Comparison of ENCODE assay signal across 16 cellular contexts in the genomic region with DNA sequence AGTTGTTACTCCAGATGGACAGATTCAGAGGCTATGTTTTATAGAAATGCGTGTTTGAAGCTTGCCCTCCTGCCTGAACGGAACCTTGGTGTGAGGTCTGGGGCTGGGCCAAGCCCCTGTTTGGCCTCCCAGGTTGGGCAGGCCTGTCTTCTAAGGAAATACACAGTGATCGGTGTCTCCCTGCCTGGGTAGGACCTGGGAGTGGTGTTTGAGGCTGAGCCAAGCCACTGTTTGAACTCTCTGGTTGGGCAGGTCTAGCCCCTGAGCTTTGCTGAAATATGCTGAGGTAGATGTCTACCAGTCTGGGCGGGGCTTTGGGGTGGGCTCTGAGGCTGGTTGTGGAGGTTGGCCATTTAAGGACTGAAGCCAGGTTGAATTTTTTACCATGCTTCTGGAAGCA.
A peak's percentile ranks its signal among the peaks of the same experiment; 100 is the strongest.
DNase-seq lines count a peak whose midpoint lies in the region; ATAC-seq, FAIRE-seq and TF ChIP-seq lines count a peak whose summit lies in the region.
"Had no signal": no experiment of that assay in that cellular context is flagged by ENCODE, and none has a peak within 500 bp of the region (broad histone marks: within the 10 kb centered on the region; RNA-seq: fewer than 3 reads in every experiment).

No MANE protein-coding gene starts in this region.

- DNase-seq in H1 (ENCODE audit: low read depth in 1 of 2, low spot score in 2 of 2), result no peak
- DNase-seq in mucosa of descending colon, result no peak
- no peak for DNase-seq in stimulated activated naive B cell treated with anti-CD40 and anti-IgM and Interleukin-4, amounts not matched to agents 10 μg/mL and 1 μg/mL and 100 μg/mL, for 72 hours
- no peak for DNase-seq in NCI-H2171 (lab: John Stamatoyannopoulos, UW)
- no peak for DNase-seq in CD1c-positive myeloid dendritic cell (ENCODE audit: extremely low spot score)
- no peak for DNase-seq in stimulated activated naive CD4-positive, alpha-beta T cell (lab: John Stamatoyannopoulos, UW)
- DNase-seq in NCI-H1048 (lab: John Stamatoyannopoulos, UW), result no peak
- DNase-seq: Caco-2; CD8-positive, alpha-beta memory T cell; HFFc6 had no signal

- no peak for TF ChIP-seq CTCF in HEK293 (tag by site-specific recombination; IDR thresholded peaks at IDR 0.05)
- TF ChIP-seq CTCF in H1 (IDR thresholded peaks at IDR 0.05; ENCODE audit: control extremely low read depth in 1 of 3, insufficient read depth in 1 of 3, low read depth in 1 of 3, low read length in 3 of 3), result no peak
- TF ChIP-seq CTCF in mucosa of descending colon (IDR thresholded peaks at IDR 0.05), result no peak

- no peaks in the 10 kb centered on the region for H3K9me3 ChIP-seq in HEK293 (ENCODE audit: control insufficient read depth, insufficient read depth, low read depth, low read length)
- peaks cover 6 to 8% of the 10 kb centered on the region in 2 experiments; a peak in 3 of 4 replicates for H3K9me3 ChIP-seq in H1 (ENCODE audit: insufficient read depth in 2 of 2, low read depth in 1 of 2, low read length in 1 of 2)
- H3K9me3 ChIP-seq in mucosa of descending colon, result no peaks in the 10 kb centered on the region
- H3K9me3 ChIP-seq: Caco-2, HAP-1 had no signal

- no peaks in the 10 kb centered on the region for H3K27me3 Mint-ChIP-seq in stimulated activated naive B cell treated with anti-CD40 and anti-IgM and Interleukin-4, amounts not matched to agents 10 μg/mL and 1 μg/mL and 100 μg/mL, for 72 hours
- H3K27me3 Mint-ChIP-seq: CD8-positive, alpha-beta memory T cell had no signal

- H3K27ac ChIP-seq in HEK293 (ENCODE audit: extremely low read depth, low read depth, low read length) (no peak overlapping the region), H1 (ENCODE audit: low read depth, low read length) (no peak overlapping the region)
- H3K27ac ChIP-seq: HL-60 had no signal

- no peak overlapping the region for H2BK15ac ChIP-seq in H1 (ENCODE audit: low read length)

- POLR2A ChIA-PET in HEK293 (lab: Yijun Ruan, JAX), result no interaction called here
- POLR2A ChIA-PET in H1 (lab: Charles Lee; ENCODE audit: partially characterized antibody), result no interaction called here

- H2AK5ac ChIP-seq in H1 (ENCODE audit: low read depth, low read length), result no peak overlapping the region

- H3K56ac ChIP-seq in H1 (replicated peaks; ENCODE audit: insufficient read length, low read depth, low read length), result no peak overlapping the region

- H4K5ac ChIP-seq in H1 (ENCODE audit: insufficient read length, low read depth, low read length), result no peak overlapping the region

- H3K79me2 ChIP-seq in H1 (ENCODE audit: control insufficient read depth in 1 of 2, insufficient read depth in 2 of 2, low read length in 2 of 2), result no peaks in the 10 kb centered on the region

- H2BK5ac ChIP-seq in H1 (ENCODE audit: low read depth, low read length), result peak overlapping the region; percentile 44; the same call in 1 of the 2 replicates

- no peak overlapping the region for H2BK20ac ChIP-seq in H1 (ENCODE audit: low read length)

- H3K9me3 Mint-ChIP-seq in stimulated activated naive B cell treated with anti-CD40 and anti-IgM and Interleukin-4, amounts not matched to agents 10 μg/mL and 1 μg/mL and 100 μg/mL, for 72 hours, result peaks cover 5 to 9% of the 10 kb centered on the region in 2 donors
- H3K9me3 Mint-ChIP-seq: HFFc6 had no signal

- H4K20me1 ChIP-seq in H1 (replicated peaks in 1 of 2; ENCODE audit: control insufficient read depth in 1 of 2, insufficient read depth in 2 of 2, low read length in 2 of 2), result no peaks in the 10 kb centered on the region

- H3K23me2 ChIP-seq in H1 (ENCODE audit: low read depth, low read length), result no peaks in the 10 kb centered on the region

- FAIRE-seq in H1 (lab: Jason Lieb, UNC), result no peak
- FAIRE-seq: GM12891 had no signal

- H3K4me3 Mint-ChIP-seq in stimulated activated naive B cell treated with anti-CD40 and anti-IgM and Interleukin-4, amounts not matched to agents 10 μg/mL and 1 μg/mL and 100 μg/mL, for 72 hours, result no peak overlapping the region
- H3K4me3 Mint-ChIP-seq: CD14-positive monocyte; CD8-positive, alpha-beta memory T cell; GM23338; HFFc6 had no signal

- H3K14ac ChIP-seq in H1 (ENCODE audit: insufficient read length), result no peak overlapping the region

- no peak overlapping the region for H3K4ac ChIP-seq in H1 (replicated peaks; ENCODE audit: insufficient read length, low read depth, low read length)

- H3K23ac ChIP-seq in H1 (ENCODE audit: insufficient read length), result no peak overlapping the region

- peaks cover 46 to 63% of the 10 kb centered on the region in 2 donors for H3K36me3 Mint-ChIP-seq in stimulated activated naive B cell treated with anti-CD40 and anti-IgM and Interleukin-4, amounts not matched to agents 10 μg/mL and 1 μg/mL and 100 μg/mL, for 72 hours

- no peak overlapping the region; the same call in 1 of the 2 replicates for H3K18ac ChIP-seq in H1 (ENCODE audit: extremely low read depth, low read length)

- H3K4me3 ChIP-seq in HEK293 (ENCODE audit: low read depth, low read length) (no peak overlapping the region), H1 (ENCODE audit: extremely low read depth in 1 of 4, insufficient read depth in 2 of 4, low read depth in 3 of 4, low read length in 4 of 4) (no peak overlapping the region), mucosa of descending colon (no peak overlapping the region)
- H3K4me3 ChIP-seq: GM23338, HAP-1 had no signal

- CTCF ChIA-PET in HEK293 (lab: Yijun Ruan, JAX) (interaction anchor here (0.7 to 1.2 kb wide), 2 partner anchors 58 to 251 kb away, joined by 3 to 4 read pairs; no protein-coding TSS in a partner anchor), H1 (lab: Charles Lee; ENCODE audit: partially characterized antibody) (interaction anchor here (1.0 to 1.2 kb wide), 2 partner anchors 12 to 251 kb away, joined by 3 to 5 read pairs; no protein-coding TSS in a partner anchor)

- H4K8ac ChIP-seq in H1 (ENCODE audit: extremely low read depth, insufficient read depth, low read length), result no peak overlapping the region; the same call in 1 of the 2 replicates

- peaks cover 6 to 20% of the 10 kb centered on the region in 2 donors for H3K4me1 Mint-ChIP-seq in stimulated activated naive B cell treated with anti-CD40 and anti-IgM and Interleukin-4, amounts not matched to agents 10 μg/mL and 1 μg/mL and 100 μg/mL, for 72 hours

- no peak overlapping the region for H3K4me2 ChIP-seq in H1 (ENCODE audit: insufficient read depth in 1 of 2, low read depth in 2 of 2, low read length in 2 of 2)
- H3K4me2 ChIP-seq: GM23338 had no signal

- no peak for TF ChIP-seq EP300 in H1 (IDR thresholded peaks at IDR 0.05; ENCODE audit: borderline replicate concordance in 1 of 2, low read depth in 2 of 2, low read length in 2 of 2)

- TF ChIP-seq POLR2A in H1 (IDR thresholded peaks at IDR 0.05; ENCODE audit: control extremely low read depth in 1 of 2, low read depth in 2 of 2, low read length in 2 of 2), result no peak

- H2AFZ ChIP-seq in H1 (ENCODE audit: low read length), result no peak overlapping the region
- H2AFZ ChIP-seq: GM23338 had no signal

- peak overlapping the region; percentile 20 for H3K27ac Mint-ChIP-seq in stimulated activated naive B cell treated with anti-CD40 and anti-IgM and Interleukin-4, amounts not matched to agents 10 μg/mL and 1 μg/mL and 100 μg/mL, for 72 hours
- H3K27ac Mint-ChIP-seq: GM23338, HFFc6 had no signal

- no peak overlapping the region for H4K91ac ChIP-seq in H1 (replicated peaks; ENCODE audit: insufficient read length, low read length)

- H2BK120ac ChIP-seq in H1 (replicated peaks; ENCODE audit: low read depth, low read length), result no peak overlapping the region

- H3K27me3 ChIP-seq in H1 (replicated peaks in 1 of 4; ENCODE audit: control insufficient read depth in 3 of 4, extremely low read depth in 1 of 4, insufficient read depth in 3 of 4, low read length in 3 of 4), result no peaks in the 10 kb centered on the region

- peaks cover 4% of the 10 kb centered on the region; the same call in 1 of the 2 replicates for H3K79me1 ChIP-seq in H1 (ENCODE audit: low read depth, low read length)

- H2BK12ac ChIP-seq in H1 (ENCODE audit: low read depth, low read length), result 0 out of 2 replicates have a peak overlapping the region, but pooled peaks have one; percentile 39

- peaks cover 15 to 23% of the 10 kb centered on the region in 2 experiments for H3K36me3 ChIP-seq in HEK293 (ENCODE audit: control insufficient read depth in 2 of 2, insufficient read depth in 1 of 2, low read length in 2 of 2)
- peaks cover 0 to 21% (median 9%) of the 10 kb centered on the region in 4 experiments; a peak in 3 of 8 replicates for H3K36me3 ChIP-seq in H1 (ENCODE audit: control insufficient read depth in 2 of 4, insufficient read depth in 4 of 4, low read length in 3 of 4)
- H3K36me3 ChIP-seq in mucosa of descending colon (ENCODE audit: low read depth), result no peaks in the 10 kb centered on the region

- H3K4me1 ChIP-seq in HEK293 (ENCODE audit: control insufficient read depth, insufficient read depth, low read length), result no peaks in the 10 kb centered on the region
- H3K4me1 ChIP-seq in H1 (replicated peaks in 1 of 4; ENCODE audit: control insufficient read depth in 3 of 4, insufficient read depth in 4 of 4, low read length in 3 of 4), result no peaks in the 10 kb centered on the region; a peak in 1 of 7 replicates
- H3K4me1 ChIP-seq in mucosa of descending colon (ENCODE audit: low read depth), result no peaks in the 10 kb centered on the region
- H3K4me1 ChIP-seq: Caco-2 had no signal

- peak; percentile 51 for ATAC-seq in mucosa of descending colon
- no peak for ATAC-seq in stimulated activated naive B cell treated with anti-CD40 and anti-IgM and Interleukin-4, amounts not matched to agents 10 μg/mL and 1 μg/mL and 100 μg/mL, for 72 hours (replicated peaks)
- ATAC-seq: GM23338 had no signal

- no peak overlapping the region for H3K9ac ChIP-seq in H1 (replicated peaks in 1 of 4; ENCODE audit: extremely low read depth in 1 of 4, low read depth in 3 of 4, low read length in 3 of 4)

- 90% methylated on average over 4 of the region's 4 CpGs; no CpG with 5 or more reads in 1 of the 2 experiments for WGBS in H1 (ENCODE audit: extremely low coverage in 1 of 2, insufficient coverage in 1 of 2, insufficient read length in 1 of 2, insufficient replicate concordance in 2 of 2, low coverage in 1 of 2, low lambda C conversion rate in 2 of 2, missing lambda C conversion rate in 1 of 2), 2 experiments

- TF ChIP-seq RAD21 in H1 (IDR thresholded peaks at IDR 0.05 in 1 of 2, conservative IDR thresholded peaks at IDR 0.05 in 1 of 2; ENCODE audit: low read depth in 2 of 2, low read length in 2 of 2), result no peak

- intact Hi-C loops in mucosa of descending colon (cut with DNase I, micrococcal nuclease), result no loop called here

TF ChIP-seq in H1, 55 proteins besides CTCF, POLR2A, EP300 and RAD21 (continues in another document):
- TF ChIP-seq PHF8 (conservative IDR thresholded peaks at IDR 0.05; ENCODE audit: low read depth, low read length) (no peak), HDAC2 (IDR thresholded peaks at IDR 0.05; ENCODE audit: borderline replicate concordance in 1 of 2, low read depth in 2 of 2, low read length in 2 of 2) (no peak), GABPA (IDR thresholded peaks at IDR 0.05; ENCODE audit: borderline replicate concordance, insufficient read depth, low read length) (no peak), TBP (IDR thresholded peaks at IDR 0.05; ENCODE audit: low read depth, low read length) (no peak), SIRT6 (IDR thresholded peaks at IDR 0.05; ENCODE audit: low read length) (no peak), KDM5A (IDR thresholded peaks at IDR 0.05; ENCODE audit: low read length) (no peak), POLR2AphosphoS5 (IDR thresholded peaks at IDR 0.05; ENCODE audit: low read depth, low read length) (no peak)
